ENCODE assay signal across 24 cellular contexts in the genomic region with DNA sequence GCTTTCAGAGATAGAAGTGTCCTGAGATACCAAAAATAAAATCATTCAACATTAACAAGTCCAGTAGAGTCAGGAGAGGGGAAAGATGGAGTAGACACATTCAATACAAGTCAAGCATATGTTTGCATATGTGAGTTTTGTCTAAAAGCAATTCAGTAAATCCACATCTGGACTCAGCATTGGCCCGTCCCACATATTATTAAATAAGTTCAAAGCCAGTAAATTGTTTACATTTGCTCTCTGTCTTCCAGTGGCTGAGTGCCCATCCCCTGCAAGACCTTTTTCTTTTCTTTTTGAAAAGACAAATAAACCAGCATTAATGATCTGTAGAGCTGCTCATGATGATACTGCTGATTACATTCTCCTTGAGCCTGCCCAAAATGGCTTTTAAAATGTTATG.
"Had no signal": no experiment of that assay in that cellular context is flagged by ENCODE, and none has a peak within 500 bp of the region (broad histone marks: within the 10 kb centered on the region; RNA-seq: fewer than 3 reads in every experiment).

No MANE protein-coding gene starts in this region.

- H3K36me3 ChIP-seq: cardiac muscle cell, neutrophil, ovary, prostate gland, right atrium auricular region, vagina had no signal

- H3K4me3 Mint-ChIP-seq: activated CD4-positive, alpha-beta memory T cell treated with anti-CD3 and anti-CD28 coated beads for 36 hours; activated naive CD8-positive, alpha-beta T cell treated with anti-CD3 and anti-CD28 coated beads, Interleukin-2, amount 50 U/mL, for 24 hours; activated T-cell treated with anti-CD3 and anti-CD28 coated beads, Interleukin-2, amount 50 U/mL, for 72 hours; nephron; stimulated activated naive CD8-positive, alpha-beta T cell treated with anti-CD3 and anti-CD28 coated beads, Interleukin-15, amount 100 ng/mL, for 72 hours; T-helper 1 cell treated with Interleukin-12 subunit alpha and Interleukin-12 subunit beta and Interleukin-4 antibody, amounts not matched to agents 30 μg/mL and 1 μg/mL, for 36 hours had no signal

- FAIRE-seq: frontal cortex had no signal

- H3K4me1 ChIP-seq: prostate gland had no signal

- H3K27ac Mint-ChIP-seq: activated CD4-positive, alpha-beta memory T cell treated with anti-CD3 and anti-CD28 coated beads for 36 hours; activated naive CD8-positive, alpha-beta T cell treated with anti-CD3 and anti-CD28 coated beads, Interleukin-2, amount 50 U/mL, for 24 hours; activated T-cell treated with anti-CD3 and anti-CD28 coated beads, Interleukin-2, amount 50 U/mL, for 72 hours; nephron; stimulated activated naive CD8-positive, alpha-beta T cell treated with anti-CD3 and anti-CD28 coated beads, Interleukin-15, amount 100 ng/mL, for 72 hours; T-helper 1 cell treated with Interleukin-12 subunit alpha and Interleukin-12 subunit beta and Interleukin-4 antibody, amounts not matched to agents 30 μg/mL and 1 μg/mL, for 36 hours had no signal

- H3K27ac ChIP-seq: cardiac muscle cell, neutrophil, ovary, right atrium auricular region, vagina had no signal

- H3K9me3 Mint-ChIP-seq: activated CD4-positive, alpha-beta memory T cell treated with anti-CD3 and anti-CD28 coated beads for 36 hours; activated naive CD8-positive, alpha-beta T cell treated with anti-CD3 and anti-CD28 coated beads, Interleukin-2, amount 50 U/mL, for 24 hours; activated T-cell treated with anti-CD3 and anti-CD28 coated beads, Interleukin-2, amount 50 U/mL, for 72 hours; nephron; stimulated activated naive CD8-positive, alpha-beta T cell treated with anti-CD3 and anti-CD28 coated beads, Interleukin-15, amount 100 ng/mL, for 72 hours; T-helper 1 cell treated with Interleukin-12 subunit alpha and Interleukin-12 subunit beta and Interleukin-4 antibody, amounts not matched to agents 30 μg/mL and 1 μg/mL, for 36 hours had no signal

- H3K36me3 Mint-ChIP-seq: activated CD4-positive, alpha-beta memory T cell treated with anti-CD3 and anti-CD28 coated beads for 36 hours had no signal

- H3K27me3 ChIP-seq: cardiac muscle cell, ovary, right atrium auricular region, vagina had no signal

- H3K9me3 ChIP-seq: neutrophil, ovary, prostate gland, right atrium auricular region, vagina had no signal

- H3K4me1 Mint-ChIP-seq: nephron had no signal

- DNase-seq: activated CD4-positive, alpha-beta memory T cell treated with anti-CD3 and anti-CD28 coated beads for 36 hours; activated CD4-positive, alpha-beta T cell treated with anti-CD3 and anti-CD28 coated beads for 48 hours; activated effector memory CD4-positive, alpha-beta T cell treated with Interleukin-2 at 50 U/mL for 16 hours; activated naive CD4-positive, alpha-beta T cell treated with anti-CD3 and anti-CD28 coated beads, Interleukin-2, amount 50 U/mL, for 16 hours; activated naive CD8-positive, alpha-beta T cell treated with anti-CD3 and anti-CD28 coated beads, Interleukin-2, amount 50 U/mL, for 24 hours; activated T-cell treated with anti-CD3 and anti-CD28 coated beads, Interleukin-2, amount 50 U/mL, for 72 hours; glutamatergic neuron; hippocampal formation; left ventricle myocardium superior; mammary epithelial cell; midbrain; ovary; stimulated activated CD4-positive, alpha-beta T cell treated with anti-CD3 and anti-CD28 coated beads, Interleukin-1b, Interleukin-23, amount 100 ng/mL, for 48 hours; stimulated activated naive CD8-positive, alpha-beta T cell treated with anti-CD3 and anti-CD28 coated beads, Interleukin-15, amount 100 ng/mL, for 72 hours; T1000; trophoblast cell had no signal

- H3K4me3 ChIP-seq: cardiac muscle cell, ovary, prostate gland, right atrium auricular region, vagina had no signal
